In the genomic region with DNA sequence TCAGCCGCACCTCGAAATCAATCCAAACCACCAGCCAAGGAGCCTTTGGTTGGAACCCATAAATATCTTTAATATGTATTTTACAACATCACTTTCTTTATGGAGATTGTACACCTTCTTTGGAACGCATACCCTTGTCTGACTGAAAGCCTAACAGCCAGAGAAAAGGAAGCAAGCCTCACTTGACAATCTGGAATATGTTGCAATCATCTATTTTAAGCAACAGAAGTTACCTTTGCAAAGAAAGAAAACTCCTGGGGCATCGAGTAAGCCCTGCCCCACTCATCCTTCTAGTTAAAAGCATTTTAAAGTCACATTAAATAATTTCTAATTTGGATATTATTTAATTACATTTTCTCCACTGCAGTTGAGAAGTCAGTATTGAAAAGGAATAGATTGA, we compare ENCODE assay signal across 20 cellular contexts.
"Had no signal": no experiment of that assay in that cellular context is flagged by ENCODE, and none has a peak within 500 bp of the region (broad histone marks: within the 10 kb centered on the region; RNA-seq: fewer than 3 reads in every experiment).

No MANE protein-coding gene starts in this region.

- H3K4me3 ChIP-seq: dorsolateral prefrontal cortex, lung, pancreas, sigmoid colon, stomach, thyroid gland had no signal

- DNase-seq: dorsolateral prefrontal cortex; effector CD4-positive, alpha-beta T cell; hypothalamus; immature natural killer cell; islet precursor cell; kidney glomerular epithelial cell; left colon; naive B cell; pancreas; sigmoid colon; stimulated activated CD4-positive, alpha-beta T cell treated with anti-CD3 and anti-CD28 coated beads, Interleukin-2, amount 100 ng/mL, for 24 hours; stimulated activated CD4-positive, alpha-beta T cell treated with anti-CD3 and anti-CD28 coated beads, Interleukin-4, amount 100 ng/mL, for 24 hours; stimulated activated naive CD4-positive, alpha-beta T cell treated with Interleukin-2 at 50 U/mL for 16 hours; stomach; thyroid gland; trophoblast cell had no signal

- H3K9me3 ChIP-seq: neutrophil, pancreas, sigmoid colon, stomach, thyroid gland had no signal

- ATAC-seq: left colon; natural killer cell treated with Interleukin-12 subunit alpha and Interleukin-12 subunit beta and Interleukin-15 and Interleukin-18, amount 100 ng/mL, for 72 hours; pancreas; stimulated activated effector memory CD8-positive, alpha-beta T cell treated with anti-CD3 and anti-CD28 coated beads, Interleukin-12 subunit alpha, Interleukin-12 subunit beta, amount 100 ng/mL, for 72 hours had no signal

- H3K36me3 ChIP-seq: neutrophil, pancreas, sigmoid colon, stomach, thyroid gland had no signal

- H3K27me3 ChIP-seq: dorsolateral prefrontal cortex, neutrophil, pancreas, sigmoid colon, stomach, thyroid gland had no signal

- H3K4me1 ChIP-seq: pancreas, sigmoid colon, stomach, thyroid gland had no signal

- H3K27ac ChIP-seq: dorsolateral prefrontal cortex, neutrophil, pancreas, sigmoid colon, stomach, thyroid gland had no signal
